ENCODE assay signal across 21 cellular contexts in genomic region chr4:37662306-37662705, GRCh38. TPM values are rescaled to one million over a fixed set of nuclear protein-coding genes. Genes with fewer than 3 reads are reported as not detected.
DNase-seq lines count a peak whose midpoint lies in the region; FAIRE-seq and TF ChIP-seq lines count a peak whose summit lies in the region.
"Had no signal": no experiment of that assay in that cellular context is flagged by ENCODE, and none has a peak within 500 bp of the region (broad histone marks: within the 10 kb centered on the region; RNA-seq: fewer than 3 reads in every experiment).

No MANE protein-coding gene starts in this region.

- H3K9ac ChIP-seq in H1 (replicated peaks in 1 of 4; ENCODE audit: extremely low read depth in 1 of 4, low read depth in 3 of 4, low read length in 3 of 4) (no peak overlapping the region), subcutaneous abdominal adipose tissue (ENCODE audit: low read length in 5 of 5) (no peak overlapping the region)

- peaks cover 3% of the 10 kb centered on the region for H3K79me1 ChIP-seq in H1 (ENCODE audit: low read depth, low read length)

- peaks cover 3% of the 10 kb centered on the region; the same call in 1 of the 2 replicates for H3K36me3 ChIP-seq in SJCRH30
- H3K36me3 ChIP-seq in H1 (ENCODE audit: control insufficient read depth in 2 of 4, insufficient read depth in 4 of 4, low read length in 3 of 4) = no peaks in the 10 kb centered on the region
- no peaks in the 10 kb centered on the region for H3K36me3 ChIP-seq in subcutaneous abdominal adipose tissue (ENCODE audit: control insufficient read depth in 5 of 5, insufficient read depth in 5 of 5, low read length in 5 of 5)
- H3K36me3 ChIP-seq: ovary had no signal

- POLR2A ChIA-PET in H1 (lab: Charles Lee; ENCODE audit: partially characterized antibody) = no interaction called here

- H2BK15ac ChIP-seq in H1 (ENCODE audit: low read length) = no peak overlapping the region

- no peak overlapping the region for H3K14ac ChIP-seq in H1 (ENCODE audit: insufficient read length)

- no peak for FAIRE-seq in H1 (lab: Jason Lieb, UNC)
- FAIRE-seq: K562, kidney, small intestine had no signal

- no peak overlapping the region for H3K23ac ChIP-seq in H1 (ENCODE audit: insufficient read length)

- no peak overlapping the region for H3K56ac ChIP-seq in H1 (replicated peaks; ENCODE audit: insufficient read length, low read depth, low read length)

- TF ChIP-seq POLR2A in H1 (IDR thresholded peaks at IDR 0.05; ENCODE audit: control extremely low read depth in 1 of 2, low read depth in 2 of 2, low read length in 2 of 2) = no peak

- no peak overlapping the region for H4K8ac ChIP-seq in H1 (ENCODE audit: extremely low read depth, insufficient read depth, low read length)

- no peak overlapping the region for H2BK20ac ChIP-seq in H1 (ENCODE audit: low read length)

- H4K5ac ChIP-seq in H1 (ENCODE audit: insufficient read length, low read depth, low read length) = no peak overlapping the region

- H3K4me3 ChIP-seq in SJCRH30 (no peak overlapping the region; the same call in 1 of the 2 replicates), H1 (ENCODE audit: extremely low read depth in 1 of 4, insufficient read depth in 2 of 4, low read depth in 3 of 4, low read length in 4 of 4) (peak overlapping the region in 1 of 4 experiments; percentile 23; a peak in 1 of 8 replicates), subcutaneous abdominal adipose tissue (ENCODE audit: low read depth in 1 of 5, low read length in 5 of 5) (no peak overlapping the region)
- H3K4me3 ChIP-seq: body of pancreas, hepatocyte, K562, ovary had no signal

- 64% methylated on average over 2 of the region's 2 CpGs; no CpG with 5 or more reads in 1 of the 2 experiments for whole genome bisulfite sequencing in H1 (ENCODE audit: extremely low coverage in 1 of 2, insufficient coverage in 1 of 2, insufficient read length in 1 of 2, insufficient replicate concordance in 2 of 2, low coverage in 1 of 2, low lambda C conversion rate in 2 of 2, missing lambda C conversion rate in 1 of 2), 2 experiments

- no peaks in the 10 kb centered on the region for H3K9me3 ChIP-seq in SJCRH30 (replicated peaks)
- H3K9me3 ChIP-seq in H1 (ENCODE audit: insufficient read depth in 2 of 2, low read depth in 1 of 2, low read length in 1 of 2) = peaks cover 0 to 1% of the 10 kb centered on the region in 2 experiments; a peak in 1 of 4 replicates
- no peaks in the 10 kb centered on the region for H3K9me3 ChIP-seq in subcutaneous abdominal adipose tissue (ENCODE audit: control insufficient read depth in 5 of 5, low read length in 5 of 5)
- H3K9me3 ChIP-seq: body of pancreas, ovary had no signal

- H3K18ac ChIP-seq in H1 (ENCODE audit: extremely low read depth, low read length) = no peak overlapping the region

- H4K20me1 ChIP-seq in H1 (replicated peaks in 1 of 2; ENCODE audit: control insufficient read depth in 1 of 2, insufficient read depth in 2 of 2, low read length in 2 of 2) = no peaks in the 10 kb centered on the region

- peaks cover 0 to 10% of the 10 kb centered on the region in 2 experiments; a peak in 1 of 4 replicates for H3K79me2 ChIP-seq in H1 (ENCODE audit: control insufficient read depth in 1 of 2, insufficient read depth in 2 of 2, low read length in 2 of 2)

- peak overlapping the region; percentile 38; a peak in 1 of 4 replicates for H3K4me2 ChIP-seq in H1 (ENCODE audit: insufficient read depth in 1 of 2, low read depth in 2 of 2, low read length in 2 of 2)

- no peak overlapping the region for H2BK120ac ChIP-seq in H1 (replicated peaks; ENCODE audit: low read depth, low read length)

- no peak overlapping the region for H3K4ac ChIP-seq in H1 (replicated peaks; ENCODE audit: insufficient read length, low read depth, low read length)

- H3K23me2 ChIP-seq in H1 (ENCODE audit: low read depth, low read length) = no peaks in the 10 kb centered on the region; the same call in 1 of the 2 replicates

- no peak overlapping the region for H2BK12ac ChIP-seq in H1 (ENCODE audit: low read depth, low read length)

- H3K27me3 ChIP-seq in SJCRH30 (no peaks in the 10 kb centered on the region), H1 (replicated peaks in 1 of 4; ENCODE audit: control insufficient read depth in 3 of 4, extremely low read depth in 1 of 4, insufficient read depth in 3 of 4, low read length in 3 of 4) (no peaks in the 10 kb centered on the region; a peak in 1 of 7 replicates), subcutaneous abdominal adipose tissue (ENCODE audit: control insufficient read depth in 5 of 5, insufficient read depth in 4 of 5, low read length in 5 of 5) (no peaks in the 10 kb centered on the region)
- H3K27me3 ChIP-seq: body of pancreas, hepatocyte, ovary had no signal

- H3K4me1 ChIP-seq in SJCRH30 (peaks cover 56% of the 10 kb centered on the region), H1 (replicated peaks in 1 of 4; ENCODE audit: control insufficient read depth in 3 of 4, insufficient read depth in 4 of 4, low read length in 3 of 4) (peaks cover 4 to 19% (median 11%) of the 10 kb centered on the region in 4 experiments), subcutaneous abdominal adipose tissue (ENCODE audit: control insufficient read depth in 5 of 5, insufficient read depth in 5 of 5, low read length in 5 of 5) (peaks cover 2 to 71% (median 67%) of the 10 kb centered on the region in 5 donors)

- CTCF ChIA-PET in H1 (lab: Charles Lee; ENCODE audit: partially characterized antibody) = interaction anchor here (0.7 kb wide), 1 partner anchor 88 kb away, joined by 3 read pairs; no protein-coding TSS in a partner anchor

- no peak overlapping the region for H4K91ac ChIP-seq in H1 (replicated peaks; ENCODE audit: insufficient read length, low read length)

- TF ChIP-seq EP300 in H1 (IDR thresholded peaks at IDR 0.05; ENCODE audit: borderline replicate concordance in 1 of 2, low read depth in 2 of 2, low read length in 2 of 2) = no peak

- no peak for TF ChIP-seq RAD21 in H1 (IDR thresholded peaks at IDR 0.05 in 1 of 2, conservative IDR thresholded peaks at IDR 0.05 in 1 of 2; ENCODE audit: low read depth in 2 of 2, low read length in 2 of 2)

- DNase-seq in SJCRH30 = peak in 1 of 2 experiments; percentile 49
- no peak for DNase-seq in H1 (ENCODE audit: low read depth in 1 of 2, low spot score in 2 of 2)
- DNase-seq in myocyte (ENCODE audit: low read depth) = peak; percentile 41
- DNase-seq in activated CD4-positive, alpha-beta T cell treated with anti-CD3 and anti-CD28 coated beads for 4 hours = no peak
- no peak for DNase-seq in NCI-H146 (lab: John Stamatoyannopoulos, UW)
- no peak for DNase-seq in kidney tubule cell (ENCODE audit: low spot score)
- no peak for DNase-seq in NCI-H226
- DNase-seq: activated CD4-positive, alpha-beta memory T cell treated with anti-CD3 and anti-CD28 coated beads, Interleukin-2, amount 10 ng/mL, durations not matched to agents 7 days and 5 days; activated naive CD4-positive, alpha-beta T cell treated with anti-CD3 and anti-CD28 coated beads, Interleukin-2, amount 50 U/mL, for 16 hours; activated T-cell treated with anti-CD3 and anti-CD28 coated beads, Interleukin-2, amount 50 U/mL, for 24 hours; DMS53; GOT3; kidney; NCI-H2081 treated with DMSO at 0.1 percent for 48 hours; OCI-M1; ovary; small intestine had no signal

- peak overlapping the region; percentile 95 for H3K27ac ChIP-seq in SJCRH30
- H3K27ac ChIP-seq in H1 (ENCODE audit: low read depth, low read length) = no peak overlapping the region
- peak overlapping the region; percentile 68 for H3K27ac ChIP-seq in subcutaneous abdominal adipose tissue (ENCODE audit: low read depth, low read length)
- H3K27ac ChIP-seq: ovary had no signal

- no peak overlapping the region for H2AFZ ChIP-seq in H1 (ENCODE audit: low read length)
- H2AFZ ChIP-seq: hepatocyte had no signal

- TF ChIP-seq CTCF in H1 (IDR thresholded peaks at IDR 0.05; ENCODE audit: control extremely low read depth in 1 of 3, insufficient read depth in 1 of 3, low read depth in 1 of 3, low read length in 3 of 3) = no peak

- H2BK5ac ChIP-seq in H1 (ENCODE audit: low read depth, low read length) = no peak overlapping the region

- H2AK5ac ChIP-seq in H1 (ENCODE audit: low read depth, low read length) = no peak overlapping the region

TF ChIP-seq in H1, 55 proteins besides CTCF, POLR2A, EP300 and RAD21:
- TF ChIP-seq FOSL1 (IDR thresholded peaks at IDR 0.05; ENCODE audit: insufficient read depth, low read depth, low read length) (no peak), GTF2F1 (IDR thresholded peaks at IDR 0.05; ENCODE audit: borderline replicate concordance, low read depth, low read length) (no peak), SUZ12 (IDR thresholded peaks at IDR 0.05; ENCODE audit: low read length) (no peak), SP4 (IDR thresholded peaks at IDR 0.05; ENCODE audit: low read length) (no peak), NRF1 (IDR thresholded peaks at IDR 0.05; ENCODE audit: low read depth, low read length) (no peak), TEAD4 (IDR thresholded peaks at IDR 0.05; ENCODE audit: low read depth, low read length) (no peak), TAF7 (optimal IDR thresholded peaks at IDR 0.05; ENCODE audit: borderline replicate concordance, low read depth, low read length) (no peak)

RNA-seq across cellular contexts. Expression of gene RELL1, which starts 23.9 kb away (rescaled TPM):
- total RNA-seq in SJCRH30 (2014; rRNA removed; shearing (Covaris generic)) = 83.7 and 90.9 TPM in 2 replicates
- 13.7 and 14.1 TPM in 2 replicates for total RNA-seq in H1 (2021; fragmentation: NEBNext Ultra II Directional; extraction: Animal tissue kit (Norgen Biotek cat#: 25700))
- polyA plus RNA-seq in H1 (2011; rRNA removed) = 2.1 and 2.2 TPM in 2 replicates
- polyA plus RNA-seq in H1 (2011; cell fraction: cytosol; rRNA removed) = 2.9 TPM
- polyA plus RNA-seq in H1 (2011; cell fraction: nucleus; rRNA removed) = 2.5 TPM
- polyA plus RNA-seq in H1 (2012, experiment 1 of 2) = 2.9 to 4.0 TPM (median 3.1 TPM) in 4 replicates
- polyA plus RNA-seq in H1 (2012, experiment 2 of 2) = 0.68 TPM
- 8.5 TPM for polyA plus RNA-seq in H1 (2013, experiment 1 of 2)
- polyA plus RNA-seq in H1 (2013, experiment 2 of 2) = 10.2 TPM
- polyA minus RNA-seq in H1 (2011; rRNA and poly(A)+ RNA removed) = 10.9 and 12.0 TPM in 2 replicates
- polyA minus RNA-seq in H1 (2011; cell fraction: cytosol; rRNA and poly(A)+ RNA removed) = 9.8 TPM
- polyA minus RNA-seq in H1 (2011; cell fraction: nucleus; rRNA and poly(A)+ RNA removed) = 10.0 TPM
- total RNA-seq in myocyte = 66.9 and 97.1 TPM in 2 replicates
- 27.4 TPM for polyA plus RNA-seq in myocyte (2012)
